In genomic region chr3:45986303-45986982, GRCh38 we compare ENCODE assay signal across 9 cellular contexts. TPM values are rescaled to one million over a fixed set of nuclear protein-coding genes. Genes with fewer than 3 reads are reported as not detected.
DNase-seq lines count a peak whose midpoint lies in the region; ATAC-seq, FAIRE-seq and TF ChIP-seq lines count a peak whose summit lies in the region.
"Had no signal": no experiment of that assay in that cellular context is flagged by ENCODE, and none has a peak within 500 bp of the region (broad histone marks: within the 10 kb centered on the region; RNA-seq: fewer than 3 reads in every experiment).

No MANE protein-coding gene starts in this region.

- no peak for ATAC-seq in HG02588 (IDR thresholded peaks at IDR 0.05; ENCODE audit: unreplicated experiment)

- TF ChIP-seq CTCF in type B pancreatic cell (conservative IDR thresholded peaks at IDR 0.05) = no peak

- peaks cover 52% of the 10 kb centered on the region for H3K36me3 Mint-ChIP-seq in T-helper 2 cell treated with Interferon-gamma antibody and Interleukin-4, amounts not matched to agents 5 μg/mL and 100 μg/mL, for 36 hours (ENCODE audit: low read depth)
- H3K36me3 Mint-ChIP-seq in type B pancreatic cell = peaks cover 3% of the 10 kb centered on the region

- DNase-seq in T-helper 2 cell treated with Interferon-gamma antibody and Interleukin-4, amounts not matched to agents 5 μg/mL and 100 μg/mL, for 36 hours (ENCODE audit: low spot score) = no peak
- DNase-seq in T-helper 2 cell = no peak
- peak; percentile 25 for DNase-seq in amniotic stem cell (lab: John Stamatoyannopoulos, UW)
- DNase-seq in type B pancreatic cell (ENCODE audit: extremely low spot score, unreplicated experiment) = no peak
- DNase-seq in stimulated activated CD4-positive, alpha-beta T cell treated with anti-CD3 and anti-CD28 coated beads, Interleukin-15, amount 100 ng/mL, for 24 hours = no peak
- DNase-seq in stimulated activated CD4-positive, alpha-beta T cell treated with anti-CD3 and anti-CD28 coated beads, Interleukin-4, amount 100 ng/mL, for 1 hour = no peak

- H3K4me3 Mint-ChIP-seq in T-helper 2 cell treated with Interferon-gamma antibody and Interleukin-4, amounts not matched to agents 5 μg/mL and 100 μg/mL, for 36 hours = no peak overlapping the region
- peak overlapping the region; percentile 13 for H3K4me3 Mint-ChIP-seq in type B pancreatic cell
- H3K4me3 Mint-ChIP-seq: nephron had no signal

- no peaks in the 10 kb centered on the region for H3K27me3 Mint-ChIP-seq in T-helper 2 cell treated with Interferon-gamma antibody and Interleukin-4, amounts not matched to agents 5 μg/mL and 100 μg/mL, for 36 hours (ENCODE audit: low read depth)
- H3K27me3 Mint-ChIP-seq in type B pancreatic cell = no peaks in the 10 kb centered on the region

- FAIRE-seq in islet of Langerhans (lab: Jason Lieb, UNC) = peak; percentile 98

- H3K27ac Mint-ChIP-seq in T-helper 2 cell treated with Interferon-gamma antibody and Interleukin-4, amounts not matched to agents 5 μg/mL and 100 μg/mL, for 36 hours = peak overlapping the region; percentile 28
- peak overlapping the region; percentile 27 for H3K27ac Mint-ChIP-seq in type B pancreatic cell

- no peaks in the 10 kb centered on the region for H3K9me3 Mint-ChIP-seq in T-helper 2 cell treated with Interferon-gamma antibody and Interleukin-4, amounts not matched to agents 5 μg/mL and 100 μg/mL, for 36 hours
- no peaks in the 10 kb centered on the region for H3K9me3 Mint-ChIP-seq in type B pancreatic cell
- H3K9me3 Mint-ChIP-seq: nephron had no signal

- H3K4me1 Mint-ChIP-seq in T-helper 2 cell treated with Interferon-gamma antibody and Interleukin-4, amounts not matched to agents 5 μg/mL and 100 μg/mL, for 36 hours (ENCODE audit: low read depth) = peaks cover 35% of the 10 kb centered on the region
- H3K4me1 Mint-ChIP-seq in type B pancreatic cell (ENCODE audit: unreplicated experiment) = peaks cover 27% of the 10 kb centered on the region

RNA-seq across cellular contexts. Expression of gene FYCO1, which starts 9.2 kb away (rescaled TPM):
- 15.2 and 27.5 TPM in 2 replicates for total RNA-seq in type B pancreatic cell (ENCODE audit: low replicate concordance)

RNA-seq across cellular contexts. Expression of gene XCR1, which starts 40.8 kb away (rescaled TPM):
- total RNA-seq in type B pancreatic cell (ENCODE audit: low replicate concordance) = 3.6 and 13.9 TPM in 2 replicates

RNA-seq across cellular contexts. Expression of gene CXCR6, which starts 43.2 kb away (rescaled TPM):
- total RNA-seq in type B pancreatic cell (ENCODE audit: low replicate concordance) = not detected in 2 replicates
